Comparison of ENCODE assay signal across 6 cellular contexts in genomic region chr16:2250652-2251280, GRCh38. TPM values are rescaled to one million over a fixed set of nuclear protein-coding genes. Genes with fewer than 3 reads are reported as not detected.
DNase-seq lines count a peak whose midpoint lies in the region; ATAC-seq, FAIRE-seq and TF ChIP-seq lines count a peak whose summit lies in the region.

No MANE protein-coding gene starts in this region.

- H3K27me3 Mint-ChIP-seq in nephron (ENCODE audit: low read depth), result no peaks in the 10 kb centered on the region

- TSS peak; percentile 80 for BruUV-seq in K562 (replicated peaks; lab: Mats Ljungman, UMichigan)

- H3K9ac ChIP-seq in K562 (ENCODE audit: insufficient read depth in 1 of 2, low read depth in 2 of 2, low read length in 2 of 2), result peak overlapping the region; percentile 92 to 99

- H2AFZ ChIP-seq in K562 (ENCODE audit: low read depth, low read length), result peak overlapping the region; percentile 38; the same call in 1 of the 2 replicates

- H3K4me3 Mint-ChIP-seq in nephron, result peak overlapping the region; percentile 89 to 93 (median 90)

- TF ChIP-seq CTCF in AG04450 (IDR thresholded peaks at IDR 0.05; ENCODE audit: low read depth, low read length) (no peak), K562 (IDR thresholded peaks at IDR 0.05 in 2 of 3, conservative IDR thresholded peaks at IDR 0.05 in 1 of 3; ENCODE audit: insufficient read depth in 2 of 3, low read depth in 1 of 3, low read length in 3 of 3) (no peak), nephron (IDR thresholded peaks at IDR 0.05; ENCODE audit: unreplicated experiment in 3 of 3) (no peak)

- H3K27ac Mint-ChIP-seq in nephron, result peak overlapping the region in 2 of 3 experiments; percentile 65 to 92

- FAIRE-seq in K562 (lab: Jason Lieb, UNC), result peak; percentile 71

- CTCF ChIA-PET in AG04450 (lab: Charles Lee), result interaction anchor here (0.6 to 1.2 kb wide), 7 partner anchors 14 to 260 kb away, joined by 3 to 5 read pairs (median 3); no protein-coding TSS in a partner anchor
- CTCF ChIA-PET in K562 (lab: Yijun Ruan, JAX; ENCODE audit: low intra/inter-chr PET ratio), result interaction anchor here (2.4 kb wide), 1 partner anchor 56 kb away, joined by 18 read pairs; no protein-coding TSS in a partner anchor

- H3K79me2 ChIP-seq in K562 (ENCODE audit: control insufficient read depth, insufficient read depth, low read length), result peaks cover 52% of the 10 kb centered on the region

- H3K4me2 ChIP-seq in K562 (ENCODE audit: insufficient read depth, low read length), result peak overlapping the region; percentile 83

- TF ChIP-seq EP300 in K562 (IDR thresholded peaks at IDR 0.05; ENCODE audit: low read length), result no peak

- TF ChIP-seq POLR2A in K562 (conservative IDR thresholded peaks at IDR 0.05), result no peak

- H3K9me3 ChIP-seq in AG04450 (ENCODE audit: control insufficient read depth, insufficient read depth, low read length), result no peaks in the 10 kb centered on the region; the same call in 1 of the 2 replicates
- H3K9me3 ChIP-seq in K562 (replicated peaks; ENCODE audit: control insufficient read depth, insufficient read depth, low read depth, low read length), result no peaks in the 10 kb centered on the region

- in situ Hi-C loops in K562 (cut with MboI), result no loop called here

- WGBS in K562 (ENCODE audit: insufficient coverage, low coverage, missing lambda C conversion rate), result under 1% methylated on average over 21 of the region's 33 CpGs

- no peaks in the 10 kb centered on the region for H3K4me1 Mint-ChIP-seq in nephron

- intact Hi-C loops in K562 (cut with micrococcal nuclease), result loop anchor here (1.0 to 5.0 kb wide), 4 partner anchors 18 to 96 kb away; partner anchors contain the start of genes CASKIN1, E4F1, RNPS1 and TRAF7

- H3K27ac ChIP-seq in AG04450 (ENCODE audit: low read depth, low read length) (peak overlapping the region; percentile 65), K562 (ENCODE audit: extremely low read depth, low read depth, low read length) (peak overlapping the region; percentile 97)

- H3K9me3 Mint-ChIP-seq in nephron, result no peaks in the 10 kb centered on the region

- H3K36me3 ChIP-seq in K562 (ENCODE audit: control insufficient read depth, insufficient read depth, low read length), result peaks cover 72% of the 10 kb centered on the region; the same call in 2 of the 3 replicates

- 0 out of 2 replicates have a peak, but pooled peaks cover 3% of the 10 kb centered on the region for H4K20me1 ChIP-seq in K562 (replicated peaks; ENCODE audit: control insufficient read depth, insufficient read depth, low read length)

- no peak for TF ChIP-seq RAD21 in K562 (CRISPR knock-in tag; conservative IDR thresholded peaks at IDR 0.05 in 1 of 2, IDR thresholded peaks at IDR 0.05 in 1 of 2)

- H3K27me3 ChIP-seq in AG04450 (ENCODE audit: control insufficient read depth, insufficient read depth, low read length), result no peaks in the 10 kb centered on the region
- H3K27me3 ChIP-seq in K562 (ENCODE audit: control insufficient read depth in 2 of 2, insufficient read depth in 2 of 2, low read length in 2 of 2), result no peaks in the 10 kb centered on the region

- no peaks in the 10 kb centered on the region for H3K9me1 ChIP-seq in K562 (ENCODE audit: control insufficient read depth, insufficient read depth, low read length)

- POLR2A ChIA-PET in AG04450 (lab: Yijun Ruan, JAX), result interaction anchor here (0.5 to 2.1 kb wide), 10 partner anchors 13 to 286 kb away, joined by 3 to 26 read pairs (median 6); partner anchors contain the start of genes AMDHD2, DNASE1L2, MLST8 and NTN3
- POLR2A ChIA-PET in K562 (lab: Yijun Ruan, JAX), result interaction anchor here (0.7 to 3.7 kb wide), 16 partner anchors 11 to 215 kb away, joined by 3 to 40 read pairs (median 4); partner anchors contain the start of genes PGP and TRAF7

- no peak for DNase-seq in AG04450 (ENCODE audit: low read depth, low spot score)
- peak; percentile 20 for DNase-seq in MV-4-11 (lab: John Stamatoyannopoulos, UW)
- peak in 1 of 4 experiments; percentile 61 for DNase-seq in K562 (ENCODE audit: extremely low read depth in 1 of 4, low spot score in 3 of 4)
- DNase-seq in NCI-H446 (lab: John Stamatoyannopoulos, UW), result no peak
- DNase-seq in 8988T, result no peak

- peak overlapping the region; percentile 73 for H3K4me3 ChIP-seq in AG04450 (ENCODE audit: low read depth, low read length)
- H3K4me3 ChIP-seq in K562, result peak overlapping the region; percentile 94

- peaks cover 8 to 31% of the 10 kb centered on the region in 2 experiments for H3K4me1 ChIP-seq in K562 (replicated peaks in 1 of 2; ENCODE audit: control insufficient read depth in 2 of 2, insufficient read depth in 2 of 2, low read length in 2 of 2)

- ATAC-seq in K562, result no peak

- peaks cover 29% of the 10 kb centered on the region for H3K36me3 Mint-ChIP-seq in nephron (ENCODE audit: low read depth)

RNA-seq across cellular contexts. Expression of gene ECI1, which starts 0.6 kb away (rescaled TPM):
- 24.9 and 32.4 TPM in 2 replicates for polyA plus RNA-seq in AG04450 (2011; rRNA removed)
- 8.5 TPM in 2 replicates for polyA minus RNA-seq in AG04450 (2011; rRNA and poly(A)+ RNA removed)
- 82.7 and 201 TPM in 2 replicates for total RNA-seq in K562 (2011; cell fraction: chromatin; rRNA removed; ENCODE audit: low replicate concordance)
- total RNA-seq in K562 (2011; cell fraction: nucleolus; rRNA removed), result 140 and 148 TPM in 2 replicates
- 85.4 and 93.3 TPM in 2 replicates for total RNA-seq in K562 (2011; cell fraction: nucleoplasm; rRNA removed)
- 175 and 241 TPM in 2 replicates for total RNA-seq in K562 (2014; rRNA removed)
- total RNA-seq in K562 (2014; rRNA removed; fragmentation: Illumina TruSeq; extraction: Trizol), result 21.4 and 22.6 TPM in 2 replicates
- total RNA-seq in K562 (2015; rRNA removed; fragmentation: Illumina TruSeq; extraction: Trizol), result 54.0 and 55.0 TPM in 2 replicates
- total RNA-seq in K562 (2021), result 172 and 181 TPM in 2 replicates
- 70.5 and 106 TPM in 2 replicates for polyA plus RNA-seq in K562 (2011; rRNA removed)
- 147 and 284 TPM in 2 replicates for polyA plus RNA-seq in K562 (2011; cell fraction: cytosol; rRNA removed)
- polyA plus RNA-seq in K562 (2011; cell fraction: nucleus; rRNA removed), result 105 and 118 TPM in 2 replicates
- polyA plus RNA-seq in K562 (2012), result 136 and 268 TPM in 2 replicates
- 32.0 and 72.2 TPM in 2 replicates for polyA plus RNA-seq in K562 (2014; fragmentation: Illumina TruSeq; extraction: Trizol)
- 1 to 10 TPM; 4.7 to 7.6 TPM for polyA plus RNA-seq in K562 (2014; fragmentation: Nextera tagmentation; extraction: Ambion mirVana)
- 189 and 199 TPM in 2 replicates for polyA plus RNA-seq in K562 (2014; rRNA removed)
- 14.3 and 21.6 TPM in 2 replicates for polyA minus RNA-seq in K562 (2011; rRNA and poly(A)+ RNA removed)
- 51.2 and 72.4 TPM in 2 replicates for polyA minus RNA-seq in K562 (2011; cell fraction: cytosol; rRNA and poly(A)+ RNA removed)
- polyA minus RNA-seq in K562 (2011; cell fraction: nucleus; rRNA and poly(A)+ RNA removed), result 26.7 and 36.3 TPM in 2 replicates

RNA-seq across cellular contexts. Expression of gene DNASE1L2, which starts 14.5 kb away (rescaled TPM):
- 0.14 and 0.19 TPM in 2 replicates for polyA plus RNA-seq in AG04450 (2011; rRNA removed)
- 0.14 and 0.17 TPM in 2 replicates for polyA minus RNA-seq in AG04450 (2011; rRNA and poly(A)+ RNA removed)
- 8.6 and 40.6 TPM in 2 replicates for total RNA-seq in K562 (2011; cell fraction: chromatin; rRNA removed; ENCODE audit: low replicate concordance)
- total RNA-seq in K562 (2011; cell fraction: nucleolus; rRNA removed), result 34.9 and 37.8 TPM in 2 replicates
- 12.8 and 15.3 TPM in 2 replicates for total RNA-seq in K562 (2011; cell fraction: nucleoplasm; rRNA removed)
- total RNA-seq in K562 (2014; rRNA removed), result 2.2 and 2.6 TPM in 2 replicates
- 0.11 TPM in 1 of 2 replicates, not detected in the other for total RNA-seq in K562 (2014; rRNA removed; fragmentation: Illumina TruSeq; extraction: Trizol)
- total RNA-seq in K562 (2015; rRNA removed; fragmentation: Illumina TruSeq; extraction: Trizol), result 1.9 and 2.1 TPM in 2 replicates
- total RNA-seq in K562 (2021), result 2.7 and 4.1 TPM in 2 replicates
- polyA plus RNA-seq in K562 (2011; rRNA removed), result 1.6 and 4.6 TPM in 2 replicates
- 2.3 and 6.0 TPM in 2 replicates for polyA plus RNA-seq in K562 (2011; cell fraction: cytosol; rRNA removed)
- 47.3 and 57.1 TPM in 2 replicates for polyA plus RNA-seq in K562 (2011; cell fraction: nucleus; rRNA removed)
- polyA plus RNA-seq in K562 (2012), result 2.7 and 5.3 TPM in 2 replicates
- polyA plus RNA-seq in K562 (2014; fragmentation: Illumina TruSeq; extraction: Trizol), result 0.25 and 0.83 TPM in 2 replicates
- polyA plus RNA-seq in K562 (2014; fragmentation: Nextera tagmentation; extraction: Ambion mirVana), result under 1 TPM in 1 of 2 experiments, not detected in 1; 0.08 TPM
- 2.5 and 3.1 TPM in 2 replicates for polyA plus RNA-seq in K562 (2014; rRNA removed)
- polyA minus RNA-seq in K562 (2011; rRNA and poly(A)+ RNA removed), result 0.11 and 0.45 TPM in 2 replicates
- 0.38 and 1.8 TPM in 2 replicates for polyA minus RNA-seq in K562 (2011; cell fraction: cytosol; rRNA and poly(A)+ RNA removed)
- polyA minus RNA-seq in K562 (2011; cell fraction: nucleus; rRNA and poly(A)+ RNA removed), result 5.1 and 6.1 TPM in 2 replicates

RNA-seq across cellular contexts. Expression of gene RNPS1, which starts 17.2 kb away (rescaled TPM):
- polyA plus RNA-seq in AG04450 (2011; rRNA removed), result 95.3 and 99.9 TPM in 2 replicates
- 92.5 and 110 TPM in 2 replicates for polyA minus RNA-seq in AG04450 (2011; rRNA and poly(A)+ RNA removed)
- total RNA-seq in K562 (2011; cell fraction: chromatin; rRNA removed; ENCODE audit: low replicate concordance), result 373 and 378 TPM in 2 replicates
- 251 and 274 TPM in 2 replicates for total RNA-seq in K562 (2011; cell fraction: nucleolus; rRNA removed)
- total RNA-seq in K562 (2011; cell fraction: nucleoplasm; rRNA removed), result 357 and 477 TPM in 2 replicates
- 252 and 305 TPM in 2 replicates for total RNA-seq in K562 (2014; rRNA removed)
- total RNA-seq in K562 (2014; rRNA removed; fragmentation: Illumina TruSeq; extraction: Trizol), result 122 and 138 TPM in 2 replicates
- 188 and 196 TPM in 2 replicates for total RNA-seq in K562 (2015; rRNA removed; fragmentation: Illumina TruSeq; extraction: Trizol)
- 338 and 343 TPM in 2 replicates for total RNA-seq in K562 (2021)
- polyA plus RNA-seq in K562 (2011; rRNA removed), result 202 and 211 TPM in 2 replicates
- polyA plus RNA-seq in K562 (2011; cell fraction: cytosol; rRNA removed), result 319 and 500 TPM in 2 replicates
- polyA plus RNA-seq in K562 (2011; cell fraction: nucleus; rRNA removed), result 227 and 282 TPM in 2 replicates
- polyA plus RNA-seq in K562 (2012), result 240 and 340 TPM in 2 replicates
- 307 and 351 TPM in 2 replicates for polyA plus RNA-seq in K562 (2014; fragmentation: Illumina TruSeq; extraction: Trizol)
- 10 to 100 TPM; 44.9 to 50.6 TPM for polyA plus RNA-seq in K562 (2014; fragmentation: Nextera tagmentation; extraction: Ambion mirVana)
- polyA plus RNA-seq in K562 (2014; rRNA removed), result 286 and 343 TPM in 2 replicates
- 122 and 170 TPM in 2 replicates for polyA minus RNA-seq in K562 (2011; rRNA and poly(A)+ RNA removed)
- polyA minus RNA-seq in K562 (2011; cell fraction: cytosol; rRNA and poly(A)+ RNA removed), result 137 and 148 TPM in 2 replicates
- 71.2 and 87.7 TPM in 2 replicates for polyA minus RNA-seq in K562 (2011; cell fraction: nucleus; rRNA and poly(A)+ RNA removed)

RNA-seq across cellular contexts. Expression of gene E4F1, which starts 27.4 kb away (rescaled TPM):
- polyA plus RNA-seq in AG04450 (2011; rRNA removed) (8.5 and 11.2 TPM in 2 replicates), K562 (2011; rRNA removed) (20.4 and 32.0 TPM in 2 replicates), K562 (2014; fragmentation: Illumina TruSeq; extraction: Trizol) (5.6 and 23.2 TPM in 2 replicates), K562 (2014; fragmentation: Nextera tagmentation; extraction: Ambion mirVana) (under 1 TPM; 0.48 to 0.96 TPM), K562 (2014; rRNA removed) (58.7 and 62.7 TPM in 2 replicates)
- polyA minus RNA-seq in AG04450 (2011; rRNA and poly(A)+ RNA removed), result 6.9 and 7.3 TPM in 2 replicates
- 59.2 and 250 TPM in 2 replicates for total RNA-seq in K562 (2011; cell fraction: chromatin; rRNA removed; ENCODE audit: low replicate concordance)
- total RNA-seq in K562 (2011; cell fraction: nucleolus; rRNA removed), result 208 and 236 TPM in 2 replicates
- total RNA-seq in K562 (2011; cell fraction: nucleoplasm; rRNA removed), result 68.1 and 94.3 TPM in 2 replicates
- total RNA-seq in K562 (2014; rRNA removed) (94.9 and 97.1 TPM in 2 replicates), K562 (2014; rRNA removed; fragmentation: Illumina TruSeq; extraction: Trizol) (3.7 and 5.5 TPM in 2 replicates), K562 (2015; rRNA removed; fragmentation: Illumina TruSeq; extraction: Trizol) (33.1 and 37.3 TPM in 2 replicates), K562 (2021) (53.2 and 63.2 TPM in 2 replicates)
- 27.5 and 65.2 TPM in 2 replicates for polyA plus RNA-seq in K562 (2011; cell fraction: cytosol; rRNA removed)
- polyA plus RNA-seq in K562 (2011; cell fraction: nucleus; rRNA removed), result 215 and 329 TPM in 2 replicates
- 34.9 and 35.9 TPM in 2 replicates for polyA plus RNA-seq in K562 (2012)
- polyA minus RNA-seq in K562 (2011; rRNA and poly(A)+ RNA removed), result 5.5 and 8.4 TPM in 2 replicates
- 30.6 and 30.9 TPM in 2 replicates for polyA minus RNA-seq in K562 (2011; cell fraction: cytosol; rRNA and poly(A)+ RNA removed)
- polyA minus RNA-seq in K562 (2011; cell fraction: nucleus; rRNA and poly(A)+ RNA removed), result 67.1 and 68.3 TPM in 2 replicates

RNA-seq across cellular contexts. Expression of gene PGP, which starts 36.1 kb away (rescaled TPM):
- polyA plus RNA-seq in AG04450 (2011; rRNA removed) (3.6 and 4.8 TPM in 2 replicates), K562 (2011; rRNA removed) (19.6 and 27.9 TPM in 2 replicates), K562 (2014; fragmentation: Illumina TruSeq; extraction: Trizol) (14.2 and 20.7 TPM in 2 replicates), K562 (2014; fragmentation: Nextera tagmentation; extraction: Ambion mirVana) (1 to 10 TPM; 1.1 to 3.0 TPM), K562 (2014; rRNA removed) (54.0 and 55.6 TPM in 2 replicates)
- 1.9 and 2.0 TPM in 2 replicates for polyA minus RNA-seq in AG04450 (2011; rRNA and poly(A)+ RNA removed)
- 31.1 and 74.2 TPM in 2 replicates for total RNA-seq in K562 (2011; cell fraction: chromatin; rRNA removed; ENCODE audit: low replicate concordance)
- 69.6 and 75.5 TPM in 2 replicates for total RNA-seq in K562 (2011; cell fraction: nucleolus; rRNA removed)
- 40.6 and 42.6 TPM in 2 replicates for total RNA-seq in K562 (2011; cell fraction: nucleoplasm; rRNA removed)
- total RNA-seq in K562 (2014; rRNA removed) (57.6 and 70.2 TPM in 2 replicates), K562 (2014; rRNA removed; fragmentation: Illumina TruSeq; extraction: Trizol) (8.5 and 11.4 TPM in 2 replicates), K562 (2015; rRNA removed; fragmentation: Illumina TruSeq; extraction: Trizol) (24.1 and 26.5 TPM in 2 replicates), K562 (2021) (44.9 and 49.6 TPM in 2 replicates)
- polyA plus RNA-seq in K562 (2011; cell fraction: cytosol; rRNA removed), result 27.6 and 84.2 TPM in 2 replicates
- polyA plus RNA-seq in K562 (2011; cell fraction: nucleus; rRNA removed), result 92.6 and 123 TPM in 2 replicates
- polyA plus RNA-seq in K562 (2012), result 33.7 and 34.1 TPM in 2 replicates
- 7.3 and 7.4 TPM in 2 replicates for polyA minus RNA-seq in K562 (2011; rRNA and poly(A)+ RNA removed)
- polyA minus RNA-seq in K562 (2011; cell fraction: cytosol; rRNA and poly(A)+ RNA removed), result 13.6 and 18.7 TPM in 2 replicates
- polyA minus RNA-seq in K562 (2011; cell fraction: nucleus; rRNA and poly(A)+ RNA removed), result 29.8 and 32.1 TPM in 2 replicates
